In the genomic region with DNA sequence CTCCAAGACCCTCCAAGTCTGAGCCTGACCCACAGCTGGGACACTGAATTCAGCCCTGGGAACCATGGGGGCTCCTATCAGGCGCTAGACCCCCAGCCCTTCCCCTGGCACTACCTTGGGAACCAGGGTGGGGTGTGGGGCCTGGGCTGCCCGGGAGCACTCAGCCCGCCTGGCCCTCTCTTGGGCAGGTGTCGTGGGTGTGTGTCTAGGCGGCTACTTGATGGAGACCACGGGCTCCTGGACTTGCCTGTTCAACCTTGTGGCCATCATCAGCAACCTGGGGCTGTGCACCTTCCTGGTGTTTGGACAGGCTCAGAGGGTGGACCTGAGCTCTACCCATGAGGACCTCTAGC, we compare ENCODE assay signal across 1 cellular context.
TF ChIP-seq lines count a peak whose summit lies in the region.

No MANE protein-coding gene starts in this region.

TF ChIP-seq in HepG2, 621 proteins besides CTCF, POLR2A, EP300 and RAD21:
- 0 out of 2 replicates have a peak, but pooled peaks have one; percentile 27 for TF ChIP-seq ZFX (CRISPR knock-in tag; IDR thresholded peaks at IDR 0.05; ENCODE audit: low read depth)
- 0 out of 2 replicates have a peak, but pooled peaks have one; percentile 28 for TF ChIP-seq HOXD1 (CRISPR knock-in tag; IDR thresholded peaks at IDR 0.05)
- TF ChIP-seq ZNF615 (CRISPR knock-in tag; IDR thresholded peaks at IDR 0.05; ENCODE audit: borderline replicate concordance) = 0 out of 2 replicates have a peak, but pooled peaks have one; percentile 60
- TF ChIP-seq, protein P1, sequence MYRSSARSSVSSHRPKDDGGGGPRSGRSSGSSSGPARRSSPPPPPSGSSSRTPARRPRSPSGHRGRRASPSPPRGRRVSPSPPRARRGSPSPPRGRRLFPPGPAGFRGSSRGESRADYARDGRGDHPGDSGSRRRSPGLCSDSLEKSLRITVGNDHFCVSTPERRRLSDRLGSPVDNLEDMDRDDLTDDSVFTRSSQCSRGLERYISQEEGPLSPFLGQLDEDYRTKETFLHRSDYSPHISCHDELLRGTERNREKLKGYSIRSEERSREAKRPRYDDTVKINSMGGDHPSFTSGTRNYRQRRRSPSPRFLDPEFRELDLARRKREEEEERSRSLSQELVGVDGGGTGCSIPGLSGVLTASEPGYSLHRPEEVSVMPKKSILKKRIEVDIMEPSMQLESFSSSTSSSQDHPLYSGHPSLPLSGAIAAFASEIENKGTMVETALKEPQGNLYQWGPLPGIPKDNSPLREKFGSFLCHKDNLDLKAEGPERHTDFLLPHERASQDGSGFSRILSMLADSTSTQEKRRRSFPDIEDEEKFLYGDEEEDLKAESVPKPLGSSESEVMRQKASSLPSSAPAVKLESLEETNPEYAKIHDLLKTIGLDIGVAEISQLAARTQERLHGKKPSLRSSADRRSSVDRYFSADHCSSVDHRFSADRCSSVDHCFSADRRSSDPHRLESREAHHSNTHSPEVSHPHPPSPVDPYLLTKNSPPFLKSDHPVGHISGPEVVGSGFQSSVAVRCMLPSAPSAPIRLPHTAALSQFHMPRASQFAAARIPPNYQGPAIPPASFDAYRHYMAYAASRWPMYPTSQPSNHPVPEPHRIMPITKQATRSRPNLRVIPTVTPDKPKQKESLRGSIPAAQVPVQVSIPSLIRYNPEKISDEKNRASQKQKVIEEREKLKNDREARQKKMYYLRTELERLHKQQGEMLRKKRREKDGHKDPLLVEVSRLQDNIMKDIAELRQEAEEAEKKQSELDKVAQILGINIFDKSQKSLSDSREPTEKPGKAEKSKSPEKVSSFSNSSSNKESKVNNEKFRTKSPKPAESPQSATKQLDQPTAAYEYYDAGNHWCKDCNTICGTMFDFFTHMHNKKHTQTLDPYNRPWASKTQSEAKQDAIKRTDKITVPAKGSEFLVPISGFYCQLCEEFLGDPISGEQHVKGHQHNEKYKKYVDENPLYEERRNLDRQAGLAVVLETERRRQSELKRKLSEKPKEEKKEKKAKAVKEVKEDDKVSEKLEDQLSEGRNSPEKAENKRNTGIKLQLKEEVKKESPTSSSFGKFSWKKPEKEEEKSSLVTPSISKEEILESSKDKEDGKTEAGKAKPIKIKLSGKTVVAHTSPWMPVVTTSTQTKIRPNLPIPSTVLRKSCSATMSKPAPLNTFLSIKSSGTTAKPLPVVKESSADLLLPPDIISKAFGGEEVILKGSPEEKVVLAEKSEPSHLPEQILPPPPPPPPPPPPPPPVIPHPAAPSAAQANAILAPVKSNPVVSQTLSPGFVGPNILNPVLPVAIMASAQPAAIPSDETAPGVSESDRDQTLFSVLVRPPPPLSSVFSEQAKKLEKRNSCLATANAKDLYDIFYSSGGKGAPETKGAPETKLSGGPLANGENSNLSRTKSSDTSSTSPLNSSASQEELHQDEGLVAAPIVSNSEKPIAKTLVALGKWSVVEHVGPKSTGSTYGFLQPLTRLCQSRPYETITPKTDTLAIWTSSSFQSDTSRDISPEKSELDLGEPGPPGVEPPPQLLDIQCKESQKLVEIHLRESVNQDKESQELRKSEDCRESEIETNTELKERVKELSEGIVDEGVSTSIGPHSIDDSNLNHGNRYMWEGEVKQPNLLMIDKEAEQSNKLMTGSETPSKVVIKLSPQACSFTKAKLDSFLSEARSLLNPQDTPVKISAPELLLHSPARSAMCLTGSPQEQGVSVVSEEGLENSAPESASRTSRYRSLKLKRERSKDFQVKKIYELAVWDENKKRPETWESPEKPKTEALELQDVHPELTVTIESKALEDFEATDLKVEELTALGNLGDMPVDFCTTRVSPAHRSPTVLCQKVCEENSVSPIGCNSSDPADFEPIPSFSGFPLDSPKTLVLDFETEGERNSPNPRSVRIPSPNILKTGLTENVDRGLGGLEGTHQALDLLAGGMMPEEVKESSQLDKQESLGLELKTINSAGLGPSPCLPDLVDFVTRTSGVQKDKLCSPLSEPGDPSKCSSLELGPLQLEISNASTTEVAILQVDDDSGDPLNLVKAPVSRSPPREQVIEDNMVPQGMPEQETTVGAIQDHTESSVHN (CRISPR knock-in tag; IDR thresholded peaks at IDR 0.05) = peak; percentile 37; the same call in 1 of the 2 replicates
- no peak for TF ChIP-seq ZFP36L1 (CRISPR knock-in tag; IDR thresholded peaks at IDR 0.05)
- no peak for TF ChIP-seq ZNF24 (IDR thresholded peaks at IDR 0.05)
- TF ChIP-seq ZNF350 (CRISPR knock-in tag; IDR thresholded peaks at IDR 0.05; ENCODE audit: borderline replicate concordance, low read depth) = no peak
- no peak for TF ChIP-seq ZNF263 (CRISPR knock-in tag; IDR thresholded peaks at IDR 0.05)
